Comparison of ENCODE assay signal across 8 cellular contexts in genomic region chr12:123388948-123389559, GRCh38. TPM values are rescaled to one million over a fixed set of nuclear protein-coding genes. Genes with fewer than 3 reads are reported as not detected.
A peak's percentile ranks its signal among the peaks of the same experiment; 100 is the strongest.
DNase-seq lines count a peak whose midpoint lies in the region; ATAC-seq and TF ChIP-seq lines count a peak whose summit lies in the region.

No MANE protein-coding gene starts in this region.

- peak; percentile 61 for DNase-seq in activated naive CD8-positive, alpha-beta T cell treated with anti-CD3 and anti-CD28 coated beads, Interleukin-2, amount 10 ng/mL, durations not matched to agents 7 days and 5 days
- no peak for DNase-seq in activated naive CD8-positive, alpha-beta T cell treated with anti-CD3 and anti-CD28 coated beads for 36 hours
- DNase-seq in hepatocyte (ENCODE audit: low spot score), result no peak
- DNase-seq in suprapubic skin (ENCODE audit: low spot score in 2 of 2), result no peak
- no peak for DNase-seq in activated CD4-positive, alpha-beta T cell treated with anti-CD3 and anti-CD28 coated beads, Interleukin-2, amount 50 U/mL, for 1 hour
- no peak for DNase-seq in superior temporal gyrus (ENCODE audit: extremely low spot score)
- DNase-seq in NCI-H345 (lab: John Stamatoyannopoulos, UW), result no peak

- H3K79me2 ChIP-seq in OCI-LY1 (ENCODE audit: insufficient read depth, low read length) (peaks cover 24% of the 10 kb centered on the region), hepatocyte (peaks cover 73% of the 10 kb centered on the region)

- H3K9me3 Mint-ChIP-seq in activated naive CD8-positive, alpha-beta T cell treated with anti-CD3 and anti-CD28 coated beads, Interleukin-2, amount 10 ng/mL, durations not matched to agents 7 days and 5 days, result no peaks in the 10 kb centered on the region
- no peaks in the 10 kb centered on the region for H3K9me3 Mint-ChIP-seq in activated naive CD8-positive, alpha-beta T cell treated with anti-CD3 and anti-CD28 coated beads for 36 hours

- H3K4me1 Mint-ChIP-seq in activated naive CD8-positive, alpha-beta T cell treated with anti-CD3 and anti-CD28 coated beads, Interleukin-2, amount 10 ng/mL, durations not matched to agents 7 days and 5 days, result peaks cover 30% of the 10 kb centered on the region
- peaks cover 31% of the 10 kb centered on the region for H3K4me1 Mint-ChIP-seq in activated naive CD8-positive, alpha-beta T cell treated with anti-CD3 and anti-CD28 coated beads for 36 hours

- H3K4me1 ChIP-seq in OCI-LY1 (ENCODE audit: insufficient read depth, low read length, severe bottlenecking) (peaks cover 42% of the 10 kb centered on the region), hepatocyte (ENCODE audit: insufficient read depth) (peaks cover 21% of the 10 kb centered on the region), suprapubic skin (peaks cover 57% of the 10 kb centered on the region)

- POLR2A ChIA-PET in activated naive CD8-positive, alpha-beta T cell treated with anti-CD3 and anti-CD28 coated beads, Interleukin-2, amount 10 ng/mL, durations not matched to agents 7 days and 5 days (lab: Charles Lee), result interaction anchor here (1.0 to 5.9 kb wide), 3 partner anchors 8 to 59 kb away, joined by 4 to 86 read pairs (median 8); partner anchors contain the start of gene SBNO1

- no peak for TF ChIP-seq EP300 in suprapubic skin (IDR thresholded peaks at IDR 0.05)

- no peaks in the 10 kb centered on the region for H3F3A ChIP-seq in OCI-LY1 (ENCODE audit: insufficient read depth, low read length)

- H3K27me3 ChIP-seq in OCI-LY1 (ENCODE audit: insufficient read depth, low read length) (no peaks in the 10 kb centered on the region), hepatocyte (no peaks in the 10 kb centered on the region), suprapubic skin (no peaks in the 10 kb centered on the region)

- no peaks in the 10 kb centered on the region for H4K20me1 ChIP-seq in OCI-LY1 (ENCODE audit: insufficient read depth, low read length)
- peaks cover 6% of the 10 kb centered on the region for H4K20me1 ChIP-seq in hepatocyte (ENCODE audit: insufficient read depth, poor library complexity, severe bottlenecking)

- no peak for TF ChIP-seq POLR2A in suprapubic skin (IDR thresholded peaks at IDR 0.05)

- H3K9ac ChIP-seq in OCI-LY1 (ENCODE audit: low read length), result peak overlapping the region; percentile 57; the same call in 1 of the 2 replicates

- WGBS in hepatocyte (ENCODE audit: low lambda C conversion rate, missing lambda C conversion rate), result no CpG with 5 or more reads among the region's 102 CpGs
- no CpG with 5 or more reads among the region's 102 CpGs for WGBS in suprapubic skin

- no peaks in the 10 kb centered on the region for H3K27me3 Mint-ChIP-seq in activated naive CD8-positive, alpha-beta T cell treated with anti-CD3 and anti-CD28 coated beads, Interleukin-2, amount 10 ng/mL, durations not matched to agents 7 days and 5 days
- no peaks in the 10 kb centered on the region for H3K27me3 Mint-ChIP-seq in activated naive CD8-positive, alpha-beta T cell treated with anti-CD3 and anti-CD28 coated beads for 36 hours

- H3K27ac Mint-ChIP-seq in activated naive CD8-positive, alpha-beta T cell treated with anti-CD3 and anti-CD28 coated beads, Interleukin-2, amount 10 ng/mL, durations not matched to agents 7 days and 5 days, result no peak overlapping the region
- H3K27ac Mint-ChIP-seq in activated naive CD8-positive, alpha-beta T cell treated with anti-CD3 and anti-CD28 coated beads for 36 hours, result no peak overlapping the region

- no peak for TF ChIP-seq CTCF in OCI-LY1 (IDR thresholded peaks at IDR 0.05; ENCODE audit: low read length)
- TF ChIP-seq CTCF in hepatocyte (IDR thresholded peaks at IDR 0.05; ENCODE audit: poor library complexity), result no peak
- TF ChIP-seq CTCF in suprapubic skin (IDR thresholded peaks at IDR 0.05), result no peak

- H3K9me3 ChIP-seq in OCI-LY1 (ENCODE audit: low read length) (no peaks in the 10 kb centered on the region), hepatocyte (ENCODE audit: low read depth) (no peaks in the 10 kb centered on the region), suprapubic skin (no peaks in the 10 kb centered on the region)

- H3K27ac ChIP-seq in OCI-LY1 (ENCODE audit: low read depth, low read length, poor library complexity, severe bottlenecking) (no peak overlapping the region), hepatocyte (peak overlapping the region; percentile 85), suprapubic skin (peak overlapping the region; percentile 94)

- H3K4me2 ChIP-seq in OCI-LY1 (ENCODE audit: low read length) (peak overlapping the region; percentile 85), hepatocyte (peak overlapping the region; percentile 98)

- H3K9me2 ChIP-seq in OCI-LY1 (ENCODE audit: low read depth, low read length), result no peaks in the 10 kb centered on the region
- H3K9me2 ChIP-seq in hepatocyte (replicated peaks; ENCODE audit: insufficient read depth), result no peaks in the 10 kb centered on the region

- H3K36me3 ChIP-seq in OCI-LY1 (ENCODE audit: insufficient read depth, low read length) (peaks cover 37% of the 10 kb centered on the region), hepatocyte (replicated peaks; ENCODE audit: insufficient read depth, low read depth) (no peaks in the 10 kb centered on the region), suprapubic skin (peaks cover 17% of the 10 kb centered on the region)

- H3K4me3 ChIP-seq in OCI-LY1 (ENCODE audit: low read depth, low read length, poor library complexity, severe bottlenecking), result peak overlapping the region; percentile 70
- H3K4me3 ChIP-seq in hepatocyte, result peak overlapping the region; percentile 70
- H3K4me3 ChIP-seq in suprapubic skin, result peak overlapping the region; percentile 73

- no peak for ATAC-seq in activated naive CD8-positive, alpha-beta T cell treated with anti-CD3 and anti-CD28 coated beads, Interleukin-2, amount 10 ng/mL, durations not matched to agents 7 days and 5 days (ENCODE audit: low read depth)

- no peak overlapping the region for H2AFZ ChIP-seq in OCI-LY1 (ENCODE audit: low read length)
- H2AFZ ChIP-seq in hepatocyte, result no peak overlapping the region

- H3K36me3 Mint-ChIP-seq in activated naive CD8-positive, alpha-beta T cell treated with anti-CD3 and anti-CD28 coated beads, Interleukin-2, amount 10 ng/mL, durations not matched to agents 7 days and 5 days, result peaks cover 18% of the 10 kb centered on the region
- peaks cover 14% of the 10 kb centered on the region for H3K36me3 Mint-ChIP-seq in activated naive CD8-positive, alpha-beta T cell treated with anti-CD3 and anti-CD28 coated beads for 36 hours

- no peak overlapping the region for H3K4me3 Mint-ChIP-seq in activated naive CD8-positive, alpha-beta T cell treated with anti-CD3 and anti-CD28 coated beads, Interleukin-2, amount 10 ng/mL, durations not matched to agents 7 days and 5 days
- H3K4me3 Mint-ChIP-seq in activated naive CD8-positive, alpha-beta T cell treated with anti-CD3 and anti-CD28 coated beads for 36 hours, result no peak overlapping the region

RNA-seq across cellular contexts. Expression of gene KMT5A, which starts 5.1 kb away (rescaled TPM):
- total RNA-seq in activated naive CD8-positive, alpha-beta T cell treated with anti-CD3 and anti-CD28 coated beads, Interleukin-2, amount 10 ng/mL, durations not matched to agents 7 days and 5 days, result 10 to 100 TPM; 64.5 to 69.4 TPM
- 10 to 100 TPM; 41.2 to 42.6 TPM for total RNA-seq in activated naive CD8-positive, alpha-beta T cell treated with anti-CD3 and anti-CD28 coated beads for 36 hours
- total RNA-seq in hepatocyte (28.4 and 28.7 TPM in 2 replicates), suprapubic skin (10 to 100 TPM; 52.2 to 70.1 (median 60.8) TPM)
- polyA plus RNA-seq in hepatocyte, result 21.9 and 24.5 TPM in 2 replicates

RNA-seq across cellular contexts. Expression of gene SBNO1, which starts 24.4 kb away (rescaled TPM):
- total RNA-seq in activated naive CD8-positive, alpha-beta T cell treated with anti-CD3 and anti-CD28 coated beads, Interleukin-2, amount 10 ng/mL, durations not matched to agents 7 days and 5 days, result 10 to 100 TPM; 40.7 to 41.1 TPM
- 10 to 100 TPM; 50.8 to 50.9 TPM for total RNA-seq in activated naive CD8-positive, alpha-beta T cell treated with anti-CD3 and anti-CD28 coated beads for 36 hours
- 28.9 and 29.7 TPM in 2 replicates for total RNA-seq in hepatocyte
- 13.4 and 13.7 TPM in 2 replicates for polyA plus RNA-seq in hepatocyte
- 10 to 100 TPM; 18.2 to 26.6 (median 25.8) TPM for total RNA-seq in suprapubic skin

RNA-seq across cellular contexts. Expression of gene RILPL2, which starts 47.4 kb away (rescaled TPM):
- 1 to 10 TPM; 5.3 to 5.5 TPM for total RNA-seq in activated naive CD8-positive, alpha-beta T cell treated with anti-CD3 and anti-CD28 coated beads, Interleukin-2, amount 10 ng/mL, durations not matched to agents 7 days and 5 days
- 10 to 100 TPM; 18.2 to 18.5 TPM for total RNA-seq in activated naive CD8-positive, alpha-beta T cell treated with anti-CD3 and anti-CD28 coated beads for 36 hours
- total RNA-seq in hepatocyte (1.6 and 2.5 TPM in 2 replicates), suprapubic skin (1 to 10 TPM; 3.2 to 6.1 (median 4.3) TPM)
- polyA plus RNA-seq in hepatocyte, result 3.3 and 3.7 TPM in 2 replicates
